In the genomic region with DNA sequence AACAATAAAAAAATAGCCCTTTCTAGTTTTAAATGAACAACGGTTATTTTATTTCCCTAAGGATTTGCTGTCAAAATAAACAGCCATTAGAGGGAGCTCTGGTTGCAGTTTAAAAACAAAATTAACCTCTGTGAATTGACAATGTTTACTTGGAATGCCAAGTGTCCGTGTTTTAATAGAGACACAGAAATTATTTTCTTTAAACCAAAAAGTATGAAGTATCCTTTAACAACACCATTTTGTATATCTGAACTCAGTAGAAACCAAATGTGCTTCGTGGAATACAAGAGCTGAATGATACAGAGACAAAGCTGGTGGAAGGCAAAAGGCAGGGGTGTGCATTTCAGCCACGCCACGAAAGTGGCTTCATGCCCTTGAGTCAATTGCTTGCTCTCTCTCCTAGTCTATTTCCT, we compare ENCODE assay signal across 8 cellular contexts.
DNase-seq lines count a peak whose midpoint lies in the region; ATAC-seq and TF ChIP-seq lines count a peak whose summit lies in the region.

No MANE protein-coding gene starts in this region.

- no peaks in the 10 kb centered on the region for H3K36me3 Mint-ChIP-seq in stimulated activated effector memory CD8-positive, alpha-beta T cell treated with anti-CD3 and anti-CD28 coated beads, Interleukin-12 subunit alpha, Interleukin-12 subunit beta, amount 100 ng/mL, for 72 hours

- 0 out of 2 replicates have a peak overlapping the region, but pooled peaks have one; percentile 10 for H3K9ac ChIP-seq in OCI-LY3 (ENCODE audit: low read length)

- TF ChIP-seq POLR2A in spleen (IDR thresholded peaks at IDR 0.05) = no peak

- WGBS in spleen, 5 donors = 41 to 59% (median 51%) methylated on average over 5 of the region's 5 CpGs

- intact Hi-C loops in spleen (cut with DNase I; ENCODE audit: low total_unique reads) = no loop called here

- H3K9me3 ChIP-seq in OCI-LY3 (ENCODE audit: insufficient read depth, low read length) (no peaks in the 10 kb centered on the region), spleen (no peaks in the 10 kb centered on the region)

- no peaks in the 10 kb centered on the region for H3K79me2 ChIP-seq in OCI-LY3 (ENCODE audit: low read length)

- H3K4me1 Mint-ChIP-seq in stimulated activated effector memory CD8-positive, alpha-beta T cell treated with anti-CD3 and anti-CD28 coated beads, Interleukin-12 subunit alpha, Interleukin-12 subunit beta, amount 100 ng/mL, for 72 hours = peaks cover 19% of the 10 kb centered on the region

- peaks cover 25% of the 10 kb centered on the region for H3K4me1 ChIP-seq in OCI-LY3 (ENCODE audit: low read length)
- H3K4me1 ChIP-seq in spleen = peaks cover 0 to 9% (median 0%) of the 10 kb centered on the region in 6 donors

- no peak for ATAC-seq in HG02973 (IDR thresholded peaks at IDR 0.05; ENCODE audit: unreplicated experiment)
- ATAC-seq in stimulated activated effector memory CD8-positive, alpha-beta T cell treated with anti-CD3 and anti-CD28 coated beads, Interleukin-12 subunit alpha, Interleukin-12 subunit beta, amount 100 ng/mL, for 72 hours = no peak
- no peak for ATAC-seq in HG03521 (IDR thresholded peaks at IDR 0.05; ENCODE audit: unreplicated experiment)

- TF ChIP-seq CTCF in OCI-LY3 (IDR thresholded peaks at IDR 0.05; ENCODE audit: low read depth, low read length) = peak; percentile 79
- TF ChIP-seq CTCF in fibroblast of mammary gland (conservative IDR thresholded peaks at IDR 0.05; ENCODE audit: control insufficient read depth, insufficient read depth, low read depth, low read length) = peak; percentile 68
- TF ChIP-seq CTCF in spleen (IDR thresholded peaks at IDR 0.05 in 8 of 11, conservative IDR thresholded peaks at IDR 0.05 in 3 of 11) = peak in 7 of 11 experiments; percentile 19 to 48 (median 37)

- H3K4me3 ChIP-seq in OCI-LY3 (ENCODE audit: low read length) = peak overlapping the region; percentile 63
- H3K4me3 ChIP-seq in fibroblast of mammary gland (ENCODE audit: control insufficient read depth, low read depth, low read length) = no peak overlapping the region
- H3K4me3 ChIP-seq in spleen = peak overlapping the region in 2 of 8 donors; percentile 20 to 37

- H2AFZ ChIP-seq in OCI-LY3 (ENCODE audit: low read depth, low read length) = peak overlapping the region; percentile 81

- H3K9me3 Mint-ChIP-seq in stimulated activated effector memory CD8-positive, alpha-beta T cell treated with anti-CD3 and anti-CD28 coated beads, Interleukin-12 subunit alpha, Interleukin-12 subunit beta, amount 100 ng/mL, for 72 hours = no peaks in the 10 kb centered on the region

- H3K27ac Mint-ChIP-seq in stimulated activated effector memory CD8-positive, alpha-beta T cell treated with anti-CD3 and anti-CD28 coated beads, Interleukin-12 subunit alpha, Interleukin-12 subunit beta, amount 100 ng/mL, for 72 hours = no peak overlapping the region

- no peak overlapping the region for H3K4me3 Mint-ChIP-seq in stimulated activated effector memory CD8-positive, alpha-beta T cell treated with anti-CD3 and anti-CD28 coated beads, Interleukin-12 subunit alpha, Interleukin-12 subunit beta, amount 100 ng/mL, for 72 hours

- no peaks in the 10 kb centered on the region for H3K27me3 ChIP-seq in OCI-LY3 (ENCODE audit: low read depth, low read length)
- H3K27me3 ChIP-seq in spleen (replicated peaks in 1 of 7) = no peaks in the 10 kb centered on the region

- H3K27ac ChIP-seq in OCI-LY3 (ENCODE audit: low read length) (no peak overlapping the region), spleen (peak overlapping the region in 5 of 8 donors; percentile 21 to 59 (median 36))

- H3K36me3 ChIP-seq in OCI-LY3 (replicated peaks; ENCODE audit: low read depth, low read length) (no peaks in the 10 kb centered on the region), spleen (no peaks in the 10 kb centered on the region)

- peak overlapping the region; percentile 72 for H3K4me2 ChIP-seq in OCI-LY3 (ENCODE audit: low read length)

- no peaks in the 10 kb centered on the region for H4K20me1 ChIP-seq in OCI-LY3 (ENCODE audit: insufficient read depth, low read length)

- peak; percentile 1 for DNase-seq in NCI-H2227 (lab: John Stamatoyannopoulos, UW; ENCODE audit: unreplicated experiment)
- DNase-seq in NCI-H2227 treated with DMSO at 0.1 percent for 48 hours (lab: John Stamatoyannopoulos, UW) = no peak
- DNase-seq in fibroblast of mammary gland (ENCODE audit: low read depth) = peak; percentile 51
- no peak for DNase-seq in spleen
- no peak for DNase-seq in stimulated activated effector memory CD8-positive, alpha-beta T cell treated with anti-CD3 and anti-CD28 coated beads, Interleukin-12 subunit alpha, Interleukin-12 subunit beta, amount 100 ng/mL, for 72 hours (ENCODE audit: low spot score in 2 of 2)

Comparison
In these comparisons a context has a peak if more than half of its experiments do, and no peak if none do; other contexts are left out.
1. DNase-seq: peak in NCI-H2227 (single experiment) and fibroblast of mammary gland (single experiment); none in NCI-H2227 treated with DMSO at 0.1 percent for 48 hours (single experiment), spleen (single experiment) and stimulated activated effector memory CD8-positive, alpha-beta T cell treated with anti-CD3 and anti-CD28 coated beads, Interleukin-12 subunit alpha, Interleukin-12 subunit beta, amount 100 ng/mL, for 72 hours (0 of 2).
2. Peak in every context shown above with its lines, with median percentiles within 50 percentile points of each other: CTCF ChIP-seq.